In the genomic region with DNA sequence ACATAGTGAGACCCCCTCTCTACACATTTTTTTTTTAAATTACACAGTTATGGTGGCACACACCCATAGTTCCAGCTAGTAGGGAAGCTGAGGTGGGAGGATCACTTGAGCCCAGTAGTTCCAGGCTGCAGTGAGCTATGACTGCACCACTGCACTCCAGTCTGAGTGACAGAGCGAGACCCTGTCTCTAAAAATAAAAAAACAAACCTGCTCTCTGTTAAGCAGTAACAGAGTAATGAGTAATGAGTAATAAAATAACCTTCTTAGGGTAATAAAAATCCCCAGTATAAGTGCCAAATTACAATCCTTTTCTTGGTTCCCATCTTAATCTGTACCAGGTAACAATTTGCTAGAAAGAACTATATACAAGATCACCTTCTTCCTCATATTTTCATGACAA, we compare ENCODE assay signal across 2 cellular contexts.
TF ChIP-seq lines count a peak whose summit lies in the region.

No MANE protein-coding gene starts in this region.

TF ChIP-seq in HEK293T, 16 proteins besides CTCF, POLR2A, EP300 and RAD21:
- TF ChIP-seq, protein P1, sequence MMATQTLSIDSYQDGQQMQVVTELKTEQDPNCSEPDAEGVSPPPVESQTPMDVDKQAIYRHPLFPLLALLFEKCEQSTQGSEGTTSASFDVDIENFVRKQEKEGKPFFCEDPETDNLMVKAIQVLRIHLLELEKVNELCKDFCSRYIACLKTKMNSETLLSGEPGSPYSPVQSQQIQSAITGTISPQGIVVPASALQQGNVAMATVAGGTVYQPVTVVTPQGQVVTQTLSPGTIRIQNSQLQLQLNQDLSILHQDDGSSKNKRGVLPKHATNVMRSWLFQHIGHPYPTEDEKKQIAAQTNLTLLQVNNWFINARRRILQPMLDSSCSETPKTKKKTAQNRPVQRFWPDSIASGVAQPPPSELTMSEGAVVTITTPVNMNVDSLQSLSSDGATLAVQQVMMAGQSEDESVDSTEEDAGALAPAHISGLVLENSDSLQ (IDR thresholded peaks at IDR 0.05) = peak; percentile 68
- TF ChIP-seq L3MBTL2 (conservative IDR thresholded peaks at IDR 0.05) (no peak), LEF1 (IDR thresholded peaks at IDR 0.05; ENCODE audit: borderline replicate concordance) (no peak)

TF ChIP-seq in GM12878, 131 proteins besides CTCF, POLR2A, EP300 and RAD21:
- no peak for TF ChIP-seq BMI1 (IDR thresholded peaks at IDR 0.05; ENCODE audit: borderline replicate concordance)
- no peak for TF ChIP-seq MYB (IDR thresholded peaks at IDR 0.05; ENCODE audit: borderline replicate concordance, low read depth, low read length)
- no peak for TF ChIP-seq MEF2B (IDR thresholded peaks at IDR 0.05; ENCODE audit: partially characterized antibody, poor library complexity, severe bottlenecking)
- TF ChIP-seq IRF4 (IDR thresholded peaks at IDR 0.05; ENCODE audit: low read depth, low read length) = no peak
- TF ChIP-seq, protein P2, sequence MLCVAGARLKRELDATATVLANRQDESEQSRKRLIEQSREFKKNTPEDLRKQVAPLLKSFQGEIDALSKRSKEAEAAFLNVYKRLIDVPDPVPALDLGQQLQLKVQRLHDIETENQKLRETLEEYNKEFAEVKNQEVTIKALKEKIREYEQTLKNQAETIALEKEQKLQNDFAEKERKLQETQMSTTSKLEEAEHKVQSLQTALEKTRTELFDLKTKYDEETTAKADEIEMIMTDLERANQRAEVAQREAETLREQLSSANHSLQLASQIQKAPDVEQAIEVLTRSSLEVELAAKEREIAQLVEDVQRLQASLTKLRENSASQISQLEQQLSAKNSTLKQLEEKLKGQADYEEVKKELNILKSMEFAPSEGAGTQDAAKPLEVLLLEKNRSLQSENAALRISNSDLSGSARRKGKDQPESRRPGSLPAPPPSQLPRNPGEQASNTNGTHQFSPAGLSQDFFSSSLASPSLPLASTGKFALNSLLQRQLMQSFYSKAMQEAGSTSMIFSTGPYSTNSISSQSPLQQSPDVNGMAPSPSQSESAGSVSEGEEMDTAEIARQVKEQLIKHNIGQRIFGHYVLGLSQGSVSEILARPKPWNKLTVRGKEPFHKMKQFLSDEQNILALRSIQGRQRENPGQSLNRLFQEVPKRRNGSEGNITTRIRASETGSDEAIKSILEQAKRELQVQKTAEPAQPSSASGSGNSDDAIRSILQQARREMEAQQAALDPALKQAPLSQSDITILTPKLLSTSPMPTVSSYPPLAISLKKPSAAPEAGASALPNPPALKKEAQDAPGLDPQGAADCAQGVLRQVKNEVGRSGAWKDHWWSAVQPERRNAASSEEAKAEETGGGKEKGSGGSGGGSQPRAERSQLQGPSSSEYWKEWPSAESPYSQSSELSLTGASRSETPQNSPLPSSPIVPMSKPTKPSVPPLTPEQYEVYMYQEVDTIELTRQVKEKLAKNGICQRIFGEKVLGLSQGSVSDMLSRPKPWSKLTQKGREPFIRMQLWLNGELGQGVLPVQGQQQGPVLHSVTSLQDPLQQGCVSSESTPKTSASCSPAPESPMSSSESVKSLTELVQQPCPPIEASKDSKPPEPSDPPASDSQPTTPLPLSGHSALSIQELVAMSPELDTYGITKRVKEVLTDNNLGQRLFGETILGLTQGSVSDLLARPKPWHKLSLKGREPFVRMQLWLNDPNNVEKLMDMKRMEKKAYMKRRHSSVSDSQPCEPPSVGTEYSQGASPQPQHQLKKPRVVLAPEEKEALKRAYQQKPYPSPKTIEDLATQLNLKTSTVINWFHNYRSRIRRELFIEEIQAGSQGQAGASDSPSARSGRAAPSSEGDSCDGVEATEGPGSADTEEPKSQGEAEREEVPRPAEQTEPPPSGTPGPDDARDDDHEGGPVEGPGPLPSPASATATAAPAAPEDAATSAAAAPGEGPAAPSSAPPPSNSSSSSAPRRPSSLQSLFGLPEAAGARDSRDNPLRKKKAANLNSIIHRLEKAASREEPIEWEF (IDR thresholded peaks at IDR 0.05; ENCODE audit: insufficient replicate concordance, low read depth, low read length) = no peak
- TF ChIP-seq, protein P1 (IDR thresholded peaks at IDR 0.05) = peak; percentile 87
